ENCODE assay signal across 10 cellular contexts in the genomic region with DNA sequence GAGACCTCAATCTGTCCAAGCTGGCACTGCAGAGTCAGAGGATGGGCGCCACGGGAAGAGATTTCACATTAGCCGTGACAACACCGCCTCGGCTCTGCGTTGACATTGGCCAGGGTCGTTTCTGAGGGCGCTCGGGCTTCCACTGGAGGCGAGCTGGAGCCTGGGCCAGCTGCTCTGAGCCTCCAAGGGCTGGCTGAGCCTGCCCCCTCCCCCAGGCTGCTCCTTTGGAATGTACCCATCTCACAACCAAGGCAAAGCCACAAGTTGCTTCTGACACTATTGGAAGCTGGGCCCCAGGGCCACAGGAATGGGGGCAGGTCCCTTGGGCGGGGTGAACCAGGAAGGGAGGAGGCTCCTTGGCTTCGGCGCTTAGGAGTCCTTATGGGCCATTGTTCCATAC. TPM values are rescaled to one million over a fixed set of nuclear protein-coding genes. Genes with fewer than 3 reads are reported as not detected.
DNase-seq lines count a peak whose midpoint lies in the region; ATAC-seq, FAIRE-seq and TF ChIP-seq lines count a peak whose summit lies in the region.
"Had no signal": no experiment of that assay in that cellular context is flagged by ENCODE, and none has a peak within 500 bp of the region (broad histone marks: within the 10 kb centered on the region; RNA-seq: fewer than 3 reads in every experiment).

No MANE protein-coding gene starts in this region.

- H3K36me3 ChIP-seq in GM23338 (ENCODE audit: insufficient read depth) (no peaks in the 10 kb centered on the region), mammary epithelial cell (ENCODE audit: insufficient read depth, low read length) (peaks cover 4% of the 10 kb centered on the region), skeletal muscle satellite cell (ENCODE audit: insufficient read depth, low read length) (peaks cover 30% of the 10 kb centered on the region), colonic mucosa (no peaks in the 10 kb centered on the region)

- H3K9ac ChIP-seq in mammary epithelial cell (ENCODE audit: insufficient read depth, low read length) (no peak overlapping the region), skeletal muscle satellite cell (ENCODE audit: low read depth, low read length) (peak overlapping the region; percentile 67), colonic mucosa (ENCODE audit: low read depth in 2 of 2, low read length in 2 of 2) (no peak overlapping the region)

- in situ Hi-C loops in mammary epithelial cell (cut with MboI; ENCODE audit: low sequenced_read_pairs in 2 of 2) = loop anchor here in 1 of 2 donors (10.0 kb wide), 1 partner anchor 200 kb away; a partner anchor contains a TSS

- H3K4me1 Mint-ChIP-seq in GM23338 = peaks cover 58% of the 10 kb centered on the region

- H3K79me2 ChIP-seq in GM23338 (replicated peaks; ENCODE audit: insufficient read depth) (no peaks in the 10 kb centered on the region), mammary epithelial cell (ENCODE audit: insufficient read depth, low read length) (no peaks in the 10 kb centered on the region)

- no peaks in the 10 kb centered on the region for H3K9me3 Mint-ChIP-seq in GM23338

- BruUV-seq in mammary epithelial cell (replicated peaks; lab: Mats Ljungman, UMichigan) = no TSS peak

- H2AFZ ChIP-seq in GM23338 = no peak overlapping the region
- no peak overlapping the region for H2AFZ ChIP-seq in mammary epithelial cell (ENCODE audit: low read depth, low read length)

- H3K4me2 ChIP-seq in GM23338 (peak overlapping the region; percentile 38), mammary epithelial cell (ENCODE audit: insufficient read depth, low read depth, low read length) (peak overlapping the region; percentile 43), skeletal muscle satellite cell (ENCODE audit: low read length) (peak overlapping the region; percentile 7)

- ATAC-seq in GM23338 = peak; percentile 69

- H3K4me3 ChIP-seq in GM23338 (no peak overlapping the region; the same call in 1 of the 2 replicates), mammary epithelial cell (replicated peaks in 1 of 3; ENCODE audit: insufficient read depth in 1 of 3, low read depth in 2 of 3, low read length in 3 of 3) (no peak overlapping the region), skeletal muscle satellite cell (ENCODE audit: low read length) (no peak overlapping the region), colonic mucosa (no peak overlapping the region)

- WGBS in mammary epithelial cell (ENCODE audit: low coverage, missing lambda C conversion rate) = 18% methylated on average over 13 of the region's 13 CpGs

- H3K36me3 Mint-ChIP-seq in GM23338 (ENCODE audit: low read depth) = peaks cover 30% of the 10 kb centered on the region

- no peaks in the 10 kb centered on the region for H3K9me3 ChIP-seq in mammary epithelial cell (replicated peaks; ENCODE audit: insufficient read depth, low read length)
- H3K9me3 ChIP-seq in skeletal muscle satellite cell (replicated peaks; ENCODE audit: low read length) = no peaks in the 10 kb centered on the region
- H3K9me3 ChIP-seq in colonic mucosa = no peaks in the 10 kb centered on the region

- H3F3A ChIP-seq in GM23338 (replicated peaks; ENCODE audit: low read depth) = peaks cover 20% of the 10 kb centered on the region

- intact Hi-C loops in mammary epithelial cell (cut with micrococcal nuclease) = no loop called here
- intact Hi-C loops in colonic mucosa (cut with DNase I) = no loop called here

- no peaks in the 10 kb centered on the region for H3K9me2 ChIP-seq in GM23338 (ENCODE audit: insufficient read depth)

- H3K27ac ChIP-seq in GM23338 (ENCODE audit: low read depth) (peak overlapping the region; percentile 88), mammary epithelial cell (ENCODE audit: insufficient read depth, low read depth, low read length) (no peak overlapping the region), colonic mucosa (no peak overlapping the region)

- FAIRE-seq in GM12891 (lab: Jason Lieb, UNC) = no peak

- H3K27ac Mint-ChIP-seq in GM23338 = peak overlapping the region; percentile 84

- H3K27me3 Mint-ChIP-seq in GM23338 (ENCODE audit: insufficient read depth, low read depth, poor library complexity) = peaks cover 13% of the 10 kb centered on the region

- dilution Hi-C loops in mammary epithelial cell (cut with HindIII; ENCODE audit: low sequenced_read_pairs) = no loop called here

- peak overlapping the region; percentile 19; the same call in 1 of the 3 replicates for H3K4me3 Mint-ChIP-seq in GM23338

- peaks cover 39% of the 10 kb centered on the region for H3K4me1 ChIP-seq in GM23338 (ENCODE audit: insufficient read depth)
- peaks cover 30% of the 10 kb centered on the region for H3K4me1 ChIP-seq in mammary epithelial cell (ENCODE audit: insufficient read depth, low read length)
- H3K4me1 ChIP-seq in skeletal muscle satellite cell (ENCODE audit: control insufficient read depth, insufficient read depth, low read length) = peaks cover 56% of the 10 kb centered on the region
- H3K4me1 ChIP-seq in colonic mucosa = no peaks in the 10 kb centered on the region

- CTCF ChIA-PET in mammary epithelial cell (lab: Charles Lee; ENCODE audit: low non-redundant PET) = no interaction called here

- TF ChIP-seq CTCF in GM23338 (conservative IDR thresholded peaks at IDR 0.05; ENCODE audit: low read depth in 2 of 2) (0 out of 4 replicates have a peak, but pooled peaks of 1 of the 2 experiments have one; percentile 5), mammary epithelial cell (conservative IDR thresholded peaks at IDR 0.05 in 1 of 2, IDR thresholded peaks at IDR 0.05 in 1 of 2; ENCODE audit: extremely low read depth in 1 of 2, insufficient read depth in 1 of 2, low read depth in 1 of 2, low read length in 2 of 2) (no peak), colonic mucosa (IDR thresholded peaks at IDR 0.05) (no peak)

- DNase-seq in GM23338 (ENCODE audit: low spot score) (peak; percentile 76), mammary epithelial cell (peak; percentile 54), iPS-NIHi7 (ENCODE audit: extremely low spot score) (peak; percentile 58), LoVo (ENCODE audit: low spot score) (no peak), colonic mucosa (no peak), NCI-H1694 treated with DMSO at 0.1 percent for 48 hours (lab: John Stamatoyannopoulos, UW) (no peak), GM12891 (ENCODE audit: insufficient read length, low spot score) (no peak)
- DNase-seq: NCI-H1417 had no signal

- no peak for TF ChIP-seq POLR2A in GM12891 (IDR thresholded peaks at IDR 0.05; ENCODE audit: low read depth, low read length)

- H3K27me3 ChIP-seq in GM23338 (ENCODE audit: insufficient read depth) (no peaks in the 10 kb centered on the region), mammary epithelial cell (ENCODE audit: insufficient read depth, low read length) (no peaks in the 10 kb centered on the region), skeletal muscle satellite cell (ENCODE audit: control insufficient read depth, insufficient read depth, low read length) (no peaks in the 10 kb centered on the region), colonic mucosa (no peaks in the 10 kb centered on the region)

- H4K20me1 ChIP-seq in GM23338 (replicated peaks; ENCODE audit: insufficient read depth) (no peaks in the 10 kb centered on the region), mammary epithelial cell (ENCODE audit: insufficient read depth, low read length) (no peaks in the 10 kb centered on the region)

TF ChIP-seq in GM23338, 12 proteins besides CTCF, POLR2A, EP300 and RAD21 (continues in another document):
- no peak for TF ChIP-seq ZNF331 (CRISPR knock-in tag; IDR thresholded peaks at IDR 0.05; ENCODE audit: low read depth)

TF ChIP-seq in GM12891, 5 proteins besides CTCF, POLR2A, EP300 and RAD21:
- TF ChIP-seq PAX5 (IDR thresholded peaks at IDR 0.05; ENCODE audit: insufficient read depth, low read length, severe bottlenecking) (no peak), SPI1 (IDR thresholded peaks at IDR 0.05; ENCODE audit: low read depth, low read length) (no peak), POU2F2 (IDR thresholded peaks at IDR 0.05; ENCODE audit: low read depth, low read length) (no peak), POLR2AphosphoS5 (IDR thresholded peaks at IDR 0.05; ENCODE audit: low read depth, low read length) (no peak), TAF1 (IDR thresholded peaks at IDR 0.05; ENCODE audit: low read depth, low read length) (no peak)

RNA-seq across cellular contexts. Expression of a gene that starts 12.7 kb away (rescaled TPM):
- total RNA-seq in GM23338 (2014; rRNA removed; shearing (Covaris generic)) = 6.6 and 9.1 TPM in 2 replicates
- polyA plus RNA-seq in GM23338 (2016; fragmentation: Nextera tagmentation; extraction: Ambion mirVana) (5.8 and 5.9 TPM in 2 replicates), mammary epithelial cell (3.1 TPM)
- total RNA-seq in mammary epithelial cell (1 to 10 TPM in 1 of 2 donors, under 1 TPM in 1; 0.50 to 2.3 TPM), colonic mucosa (under 1 TPM; 0.32 to 0.49 TPM)
- polyA minus RNA-seq in mammary epithelial cell = not detected
- total RNA-seq in skeletal muscle satellite cell (2012; rRNA removed) = 1.0 and 1.5 TPM in 2 replicates
- 0.64 TPM for polyA plus RNA-seq in GM12891 (2012; ENCODE audit: low read depth, missing spikeins)

RNA-seq across cellular contexts. Expression of a gene that starts 21.9 kb away (rescaled TPM):
- 1.2 and 2.8 TPM in 2 replicates for total RNA-seq in GM23338 (2014; rRNA removed; shearing (Covaris generic))
- polyA plus RNA-seq in GM23338 (2016; fragmentation: Nextera tagmentation; extraction: Ambion mirVana) (2.0 and 2.4 TPM in 2 replicates), mammary epithelial cell (1.4 TPM)
- total RNA-seq in mammary epithelial cell (1 to 10 TPM; 1.7 to 2.7 TPM), colonic mucosa (1 to 10 TPM in 1 of 2 donors, under 1 TPM in 1; 0.69 to 1.7 TPM)
- polyA minus RNA-seq in mammary epithelial cell = 8.2 TPM
- not detected in 2 replicates for total RNA-seq in skeletal muscle satellite cell (2012; rRNA removed)
- polyA plus RNA-seq in GM12891 (2012; ENCODE audit: low read depth, missing spikeins) = 0.12 TPM
- total RNA-seq: SK-MEL-5 had no signal

RNA-seq across cellular contexts. Expression of a gene that starts 30.4 kb away (rescaled TPM):
- total RNA-seq in GM23338 (2014; rRNA removed; shearing (Covaris generic)) = 0.49 TPM in 1 of 2 replicates, not detected in the other
- polyA plus RNA-seq in GM23338 (2016; fragmentation: Nextera tagmentation; extraction: Ambion mirVana) (0.66 TPM in 1 of 2 replicates, not detected in the other), mammary epithelial cell (not detected)
- total RNA-seq in mammary epithelial cell (not detected), colonic mucosa (1 to 10 TPM in 1 of 2 donors, under 1 TPM in 1; 0.42 to 1.5 TPM)
- not detected for polyA minus RNA-seq in mammary epithelial cell
- not detected in 2 replicates for total RNA-seq in skeletal muscle satellite cell (2012; rRNA removed)
- polyA plus RNA-seq in GM12891 (2012; ENCODE audit: low read depth, missing spikeins) = not detected
- total RNA-seq: SK-MEL-5 had no signal

RNA-seq across cellular contexts. Expression of a gene that starts 38.3 kb away (rescaled TPM):
- total RNA-seq in GM23338 (2014; rRNA removed; shearing (Covaris generic)) = 10.6 and 14.9 TPM in 2 replicates
- polyA plus RNA-seq in GM23338 (2016; fragmentation: Nextera tagmentation; extraction: Ambion mirVana) (7.4 and 8.2 TPM in 2 replicates), mammary epithelial cell (22.5 TPM)
- total RNA-seq in mammary epithelial cell (10 to 100 TPM; 38.8 to 46.1 TPM), colonic mucosa (10 to 100 TPM; 21.7 to 41.0 TPM)
- 20.7 TPM for polyA minus RNA-seq in mammary epithelial cell
- total RNA-seq in skeletal muscle satellite cell (2012; rRNA removed) = 19.3 and 27.1 TPM in 2 replicates
- 5.0 TPM for polyA plus RNA-seq in GM12891 (2012; ENCODE audit: low read depth, missing spikeins)

Comparison
In these comparisons a context has a peak if more than half of its experiments do, and no peak if none do; other contexts are left out.
1. DNase-seq: peak in GM23338 (single experiment), mammary epithelial cell (single experiment) and iPS-NIHi7 (single experiment); none in LoVo (single experiment), colonic mucosa (single experiment), NCI-H1694 treated with DMSO at 0.1 percent for 48 hours (single experiment) and GM12891 (single experiment).
2. Peak in every context shown above with its lines, with median percentiles within 50 percentile points of each other: H3K4me2 ChIP-seq.